ENCODE assay signal across 15 cellular contexts in genomic region chr1:116673935-116674630, GRCh38.
"Had no signal": no experiment of that assay in that cellular context is flagged by ENCODE, and none has a peak within 500 bp of the region (broad histone marks: within the 10 kb centered on the region; RNA-seq: fewer than 3 reads in every experiment).

No MANE protein-coding gene starts in this region.

- H3K36me3 Mint-ChIP-seq: activated naive CD8-positive, alpha-beta T cell treated with anti-CD3 and anti-CD28 coated beads, Interleukin-2, amount 10 ng/mL, durations not matched to agents 7 days and 5 days; naive B cell; stimulated activated effector memory CD8-positive, alpha-beta T cell treated with anti-CD3 and anti-CD28 coated beads, Interleukin-12 subunit alpha, Interleukin-12 subunit beta, amount 100 ng/mL, for 72 hours had no signal

- DNase-seq: activated CD4-positive, alpha-beta T cell treated with anti-CD3 and anti-CD28 coated beads, Interleukin-2, amount 10 ng/mL, durations not matched to agents 7 days and 5 days; activated CD8-positive, alpha-beta memory T cell treated with anti-CD3 and anti-CD28 coated beads for 24 hours; activated naive CD8-positive, alpha-beta T cell treated with anti-CD3 and anti-CD28 coated beads, Interleukin-2, amount 10 ng/mL, durations not matched to agents 7 days and 5 days; anterior cingulate cortex; erythroblast; heart right ventricle; left colon; midbrain; naive B cell; retina; uterus had no signal

- ATAC-seq: gastroesophageal sphincter; heart right ventricle; left colon; stimulated activated effector memory CD8-positive, alpha-beta T cell treated with anti-CD3 and anti-CD28 coated beads, Interleukin-12 subunit alpha, Interleukin-12 subunit beta, amount 100 ng/mL, for 72 hours had no signal

- H3K4me1 Mint-ChIP-seq: stimulated activated effector memory CD8-positive, alpha-beta T cell treated with anti-CD3 and anti-CD28 coated beads, Interleukin-12 subunit alpha, Interleukin-12 subunit beta, amount 100 ng/mL, for 72 hours had no signal

- H3K9me3 Mint-ChIP-seq: activated CD4-positive, alpha-beta T cell treated with anti-CD3 and anti-CD28 coated beads, Interleukin-2, amount 10 ng/mL, durations not matched to agents 7 days and 5 days; activated naive CD8-positive, alpha-beta T cell treated with anti-CD3 and anti-CD28 coated beads, Interleukin-2, amount 10 ng/mL, durations not matched to agents 7 days and 5 days; naive B cell; stimulated activated effector memory CD8-positive, alpha-beta T cell treated with anti-CD3 and anti-CD28 coated beads, Interleukin-12 subunit alpha, Interleukin-12 subunit beta, amount 100 ng/mL, for 72 hours had no signal

- H3K4me3 ChIP-seq: cardiac muscle cell, gastroesophageal sphincter, heart right ventricle, lung, uterus had no signal

- H3K27ac Mint-ChIP-seq: activated CD4-positive, alpha-beta T cell treated with anti-CD3 and anti-CD28 coated beads, Interleukin-2, amount 10 ng/mL, durations not matched to agents 7 days and 5 days; activated naive CD8-positive, alpha-beta T cell treated with anti-CD3 and anti-CD28 coated beads, Interleukin-2, amount 10 ng/mL, durations not matched to agents 7 days and 5 days; naive B cell; stimulated activated effector memory CD8-positive, alpha-beta T cell treated with anti-CD3 and anti-CD28 coated beads, Interleukin-12 subunit alpha, Interleukin-12 subunit beta, amount 100 ng/mL, for 72 hours had no signal

- H3K4me3 Mint-ChIP-seq: activated CD4-positive, alpha-beta T cell treated with anti-CD3 and anti-CD28 coated beads, Interleukin-2, amount 10 ng/mL, durations not matched to agents 7 days and 5 days; activated naive CD8-positive, alpha-beta T cell treated with anti-CD3 and anti-CD28 coated beads, Interleukin-2, amount 10 ng/mL, durations not matched to agents 7 days and 5 days; naive B cell; stimulated activated effector memory CD8-positive, alpha-beta T cell treated with anti-CD3 and anti-CD28 coated beads, Interleukin-12 subunit alpha, Interleukin-12 subunit beta, amount 100 ng/mL, for 72 hours had no signal
